Comparison of ENCODE assay signal across 1 cellular context in the genomic region with DNA sequence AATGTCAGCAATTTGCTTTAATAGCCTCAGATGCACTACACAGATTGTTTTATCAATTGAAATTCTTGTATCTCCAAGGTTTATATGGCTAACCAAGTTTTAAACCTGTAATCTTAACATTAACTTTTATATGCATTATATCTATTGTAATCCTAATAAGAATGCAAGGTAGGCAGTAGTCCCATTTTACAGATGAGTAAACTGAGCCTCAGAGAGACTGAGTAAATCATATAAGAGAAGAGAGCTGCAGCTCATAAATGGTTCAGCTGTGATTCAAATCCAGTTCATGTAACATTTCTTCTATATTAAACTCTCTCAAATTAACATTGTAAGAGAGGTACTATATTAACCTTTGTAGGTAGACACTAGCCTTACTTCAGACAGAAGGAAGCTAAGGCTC.
TF ChIP-seq lines count a peak whose summit lies in the region.

No MANE protein-coding gene starts in this region.

TF ChIP-seq in K562, 482 proteins besides CTCF, POLR2A, EP300 and RAD21:
- TF ChIP-seq, protein P1, sequence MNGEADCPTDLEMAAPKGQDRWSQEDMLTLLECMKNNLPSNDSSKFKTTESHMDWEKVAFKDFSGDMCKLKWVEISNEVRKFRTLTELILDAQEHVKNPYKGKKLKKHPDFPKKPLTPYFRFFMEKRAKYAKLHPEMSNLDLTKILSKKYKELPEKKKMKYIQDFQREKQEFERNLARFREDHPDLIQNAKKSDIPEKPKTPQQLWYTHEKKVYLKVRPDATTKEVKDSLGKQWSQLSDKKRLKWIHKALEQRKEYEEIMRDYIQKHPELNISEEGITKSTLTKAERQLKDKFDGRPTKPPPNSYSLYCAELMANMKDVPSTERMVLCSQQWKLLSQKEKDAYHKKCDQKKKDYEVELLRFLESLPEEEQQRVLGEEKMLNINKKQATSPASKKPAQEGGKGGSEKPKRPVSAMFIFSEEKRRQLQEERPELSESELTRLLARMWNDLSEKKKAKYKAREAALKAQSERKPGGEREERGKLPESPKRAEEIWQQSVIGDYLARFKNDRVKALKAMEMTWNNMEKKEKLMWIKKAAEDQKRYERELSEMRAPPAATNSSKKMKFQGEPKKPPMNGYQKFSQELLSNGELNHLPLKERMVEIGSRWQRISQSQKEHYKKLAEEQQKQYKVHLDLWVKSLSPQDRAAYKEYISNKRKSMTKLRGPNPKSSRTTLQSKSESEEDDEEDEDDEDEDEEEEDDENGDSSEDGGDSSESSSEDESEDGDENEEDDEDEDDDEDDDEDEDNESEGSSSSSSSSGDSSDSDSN (IDR thresholded peaks at IDR 0.05; ENCODE audit: borderline replicate concordance in 1 of 2, low read depth in 2 of 2, low read length in 2 of 2) = no peak
- TF ChIP-seq RBM25 (IDR thresholded peaks at IDR 0.05; ENCODE audit: low read depth, low read length, severe bottlenecking) (peak; percentile 73), KDM1A (IDR thresholded peaks at IDR 0.05) (0 out of 4 replicates have a peak, but pooled peaks of 1 of the 2 experiments have one; percentile 34), TAF7 (tag; IDR thresholded peaks at IDR 0.05) (no peak), MEIS2 (IDR thresholded peaks at IDR 0.05; ENCODE audit: partially characterized antibody) (no peak), RB1 (IDR thresholded peaks at IDR 0.05; ENCODE audit: low read depth) (no peak), EWSR1 (IDR thresholded peaks at IDR 0.05; ENCODE audit: borderline replicate concordance, low read depth, partially characterized antibody) (no peak), BCOR (IDR thresholded peaks at IDR 0.05) (peak; percentile 76), HSF4 (CRISPR knock-in tag; IDR thresholded peaks at IDR 0.05; ENCODE audit: borderline replicate concordance) (no peak), HDAC6 (IDR thresholded peaks at IDR 0.05; ENCODE audit: low read depth, low read length) (no peak), MTA2 (IDR thresholded peaks at IDR 0.05; ENCODE audit: low read depth) (no peak), NR1H2 (CRISPR knock-in tag; IDR thresholded peaks at IDR 0.05) (no peak), ADNP (tag; IDR thresholded peaks at IDR 0.05) (peak; percentile 47; the same call in 1 of the 2 replicates), MAFF (IDR thresholded peaks at IDR 0.05; ENCODE audit: low read length) (no peak), CHD2 (IDR thresholded peaks at IDR 0.05; ENCODE audit: low read depth, low read length) (no peak), LEF1 (IDR thresholded peaks at IDR 0.05) (no peak)
- TF ChIP-seq, protein P2, sequence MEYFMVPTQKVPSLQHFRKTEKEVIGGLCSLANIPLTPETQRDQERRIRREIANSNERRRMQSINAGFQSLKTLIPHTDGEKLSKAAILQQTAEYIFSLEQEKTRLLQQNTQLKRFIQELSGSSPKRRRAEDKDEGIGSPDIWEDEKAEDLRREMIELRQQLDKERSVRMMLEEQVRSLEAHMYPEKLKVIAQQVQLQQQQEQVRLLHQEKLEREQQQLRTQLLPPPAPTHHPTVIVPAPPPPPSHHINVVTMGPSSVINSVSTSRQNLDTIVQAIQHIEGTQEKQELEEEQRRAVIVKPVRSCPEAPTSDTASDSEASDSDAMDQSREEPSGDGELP (CRISPR knock-in tag; IDR thresholded peaks at IDR 0.05; ENCODE audit: borderline replicate concordance) = no peak
- TF ChIP-seq, protein P3, sequence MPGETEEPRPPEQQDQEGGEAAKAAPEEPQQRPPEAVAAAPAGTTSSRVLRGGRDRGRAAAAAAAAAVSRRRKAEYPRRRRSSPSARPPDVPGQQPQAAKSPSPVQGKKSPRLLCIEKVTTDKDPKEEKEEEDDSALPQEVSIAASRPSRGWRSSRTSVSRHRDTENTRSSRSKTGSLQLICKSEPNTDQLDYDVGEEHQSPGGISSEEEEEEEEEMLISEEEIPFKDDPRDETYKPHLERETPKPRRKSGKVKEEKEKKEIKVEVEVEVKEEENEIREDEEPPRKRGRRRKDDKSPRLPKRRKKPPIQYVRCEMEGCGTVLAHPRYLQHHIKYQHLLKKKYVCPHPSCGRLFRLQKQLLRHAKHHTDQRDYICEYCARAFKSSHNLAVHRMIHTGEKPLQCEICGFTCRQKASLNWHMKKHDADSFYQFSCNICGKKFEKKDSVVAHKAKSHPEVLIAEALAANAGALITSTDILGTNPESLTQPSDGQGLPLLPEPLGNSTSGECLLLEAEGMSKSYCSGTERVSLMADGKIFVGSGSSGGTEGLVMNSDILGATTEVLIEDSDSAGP (CRISPR knock-in tag; IDR thresholded peaks at IDR 0.05) = no peak
- TF ChIP-seq, protein P4, sequence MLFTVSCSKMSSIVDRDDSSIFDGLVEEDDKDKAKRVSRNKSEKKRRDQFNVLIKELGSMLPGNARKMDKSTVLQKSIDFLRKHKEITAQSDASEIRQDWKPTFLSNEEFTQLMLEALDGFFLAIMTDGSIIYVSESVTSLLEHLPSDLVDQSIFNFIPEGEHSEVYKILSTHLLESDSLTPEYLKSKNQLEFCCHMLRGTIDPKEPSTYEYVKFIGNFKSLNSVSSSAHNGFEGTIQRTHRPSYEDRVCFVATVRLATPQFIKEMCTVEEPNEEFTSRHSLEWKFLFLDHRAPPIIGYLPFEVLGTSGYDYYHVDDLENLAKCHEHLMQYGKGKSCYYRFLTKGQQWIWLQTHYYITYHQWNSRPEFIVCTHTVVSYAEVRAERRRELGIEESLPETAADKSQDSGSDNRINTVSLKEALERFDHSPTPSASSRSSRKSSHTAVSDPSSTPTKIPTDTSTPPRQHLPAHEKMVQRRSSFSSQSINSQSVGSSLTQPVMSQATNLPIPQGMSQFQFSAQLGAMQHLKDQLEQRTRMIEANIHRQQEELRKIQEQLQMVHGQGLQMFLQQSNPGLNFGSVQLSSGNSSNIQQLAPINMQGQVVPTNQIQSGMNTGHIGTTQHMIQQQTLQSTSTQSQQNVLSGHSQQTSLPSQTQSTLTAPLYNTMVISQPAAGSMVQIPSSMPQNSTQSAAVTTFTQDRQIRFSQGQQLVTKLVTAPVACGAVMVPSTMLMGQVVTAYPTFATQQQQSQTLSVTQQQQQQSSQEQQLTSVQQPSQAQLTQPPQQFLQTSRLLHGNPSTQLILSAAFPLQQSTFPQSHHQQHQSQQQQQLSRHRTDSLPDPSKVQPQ (CRISPR knock-in tag; IDR thresholded peaks at IDR 0.05; ENCODE audit: borderline replicate concordance) = no peak
- TF ChIP-seq, protein P5, sequence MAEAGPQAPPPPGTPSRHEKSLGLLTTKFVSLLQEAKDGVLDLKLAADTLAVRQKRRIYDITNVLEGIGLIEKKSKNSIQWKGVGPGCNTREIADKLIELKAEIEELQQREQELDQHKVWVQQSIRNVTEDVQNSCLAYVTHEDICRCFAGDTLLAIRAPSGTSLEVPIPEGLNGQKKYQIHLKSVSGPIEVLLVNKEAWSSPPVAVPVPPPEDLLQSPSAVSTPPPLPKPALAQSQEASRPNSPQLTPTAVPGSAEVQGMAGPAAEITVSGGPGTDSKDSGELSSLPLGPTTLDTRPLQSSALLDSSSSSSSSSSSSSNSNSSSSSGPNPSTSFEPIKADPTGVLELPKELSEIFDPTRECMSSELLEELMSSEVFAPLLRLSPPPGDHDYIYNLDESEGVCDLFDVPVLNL (CRISPR knock-in tag; IDR thresholded peaks at IDR 0.05; ENCODE audit: low read depth) = no peak
- TF ChIP-seq, protein P6, sequence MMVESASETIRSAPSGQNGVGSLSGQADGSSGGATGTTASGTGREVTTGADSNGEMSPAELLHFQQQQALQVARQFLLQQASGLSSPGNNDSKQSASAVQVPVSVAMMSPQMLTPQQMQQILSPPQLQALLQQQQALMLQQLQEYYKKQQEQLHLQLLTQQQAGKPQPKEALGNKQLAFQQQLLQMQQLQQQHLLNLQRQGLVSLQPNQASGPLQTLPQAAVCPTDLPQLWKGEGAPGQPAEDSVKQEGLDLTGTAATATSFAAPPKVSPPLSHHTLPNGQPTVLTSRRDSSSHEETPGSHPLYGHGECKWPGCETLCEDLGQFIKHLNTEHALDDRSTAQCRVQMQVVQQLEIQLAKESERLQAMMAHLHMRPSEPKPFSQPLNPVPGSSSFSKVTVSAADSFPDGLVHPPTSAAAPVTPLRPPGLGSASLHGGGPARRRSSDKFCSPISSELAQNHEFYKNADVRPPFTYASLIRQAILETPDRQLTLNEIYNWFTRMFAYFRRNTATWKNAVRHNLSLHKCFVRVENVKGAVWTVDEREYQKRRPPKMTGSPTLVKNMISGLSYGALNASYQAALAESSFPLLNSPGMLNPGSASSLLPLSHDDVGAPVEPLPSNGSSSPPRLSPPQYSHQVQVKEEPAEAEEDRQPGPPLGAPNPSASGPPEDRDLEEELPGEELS (CRISPR knock-in tag; IDR thresholded peaks at IDR 0.05; ENCODE audit: borderline replicate concordance) = no peak
- TF ChIP-seq, protein P7, sequence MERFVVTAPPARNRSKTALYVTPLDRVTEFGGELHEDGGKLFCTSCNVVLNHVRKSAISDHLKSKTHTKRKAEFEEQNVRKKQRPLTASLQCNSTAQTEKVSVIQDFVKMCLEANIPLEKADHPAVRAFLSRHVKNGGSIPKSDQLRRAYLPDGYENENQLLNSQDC (CRISPR knock-in tag; IDR thresholded peaks at IDR 0.05) = no peak
- TF ChIP-seq, protein P8, sequence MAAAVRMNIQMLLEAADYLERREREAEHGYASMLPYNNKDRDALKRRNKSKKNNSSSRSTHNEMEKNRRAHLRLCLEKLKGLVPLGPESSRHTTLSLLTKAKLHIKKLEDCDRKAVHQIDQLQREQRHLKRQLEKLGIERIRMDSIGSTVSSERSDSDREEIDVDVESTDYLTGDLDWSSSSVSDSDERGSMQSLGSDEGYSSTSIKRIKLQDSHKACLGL (CRISPR knock-in tag; IDR thresholded peaks at IDR 0.05; ENCODE audit: borderline replicate concordance, poor library complexity, severe bottlenecking) = no peak
